ENCODE assay signal across 1 cellular context in genomic region chr9:127754099-127754760, GRCh38.
TF ChIP-seq lines count a peak whose summit lies in the region.

No MANE protein-coding gene starts in this region.

TF ChIP-seq in HEK293, 187 proteins besides CTCF, POLR2A, EP300 and RAD21 (continued from another document):
- no peak for TF ChIP-seq ZNF518A (tag by site-specific recombination; conservative IDR thresholded peaks at IDR 0.05; ENCODE audit: low read depth)
- TF ChIP-seq RBAK (tag by site-specific recombination; IDR thresholded peaks at IDR 0.05), result no peak
- no peak for TF ChIP-seq ZNF571 (tag by site-specific recombination; IDR thresholded peaks at IDR 0.05)
- no peak for TF ChIP-seq ZSCAN30 (tag by site-specific recombination; IDR thresholded peaks at IDR 0.05)
- TF ChIP-seq KLF8 (tag by site-specific recombination; IDR thresholded peaks at IDR 0.05), result peak; percentile 70
- TF ChIP-seq ZNF560 (tag by site-specific recombination; IDR thresholded peaks at IDR 0.05; ENCODE audit: borderline replicate concordance), result no peak
- TF ChIP-seq ZSCAN23 (tag by site-specific recombination; IDR thresholded peaks at IDR 0.05), result no peak
- peak; percentile 46; the same call in 1 of the 2 replicates for TF ChIP-seq ZNF629 (tag by site-specific recombination; IDR thresholded peaks at IDR 0.05)
- TF ChIP-seq GFI1B (tag by site-specific recombination; IDR thresholded peaks at IDR 0.05), result no peak
- TF ChIP-seq BCL11A (tag by site-specific recombination; IDR thresholded peaks at IDR 0.05; ENCODE audit: low read depth), result peak; percentile 60; the same call in 1 of the 2 replicates
- TF ChIP-seq ZNF692 (tag by site-specific recombination; IDR thresholded peaks at IDR 0.05), result peak; percentile 56; the same call in 1 of the 2 replicates
- 0 out of 2 replicates have a peak, but pooled peaks have one; percentile 32 for TF ChIP-seq ZNF324 (tag by site-specific recombination; IDR thresholded peaks at IDR 0.05)
- peak; percentile 87 for TF ChIP-seq ZBTB17 (tag by site-specific recombination; IDR thresholded peaks at IDR 0.05)
